Comparison of ENCODE assay signal across 10 cellular contexts in the genomic region with DNA sequence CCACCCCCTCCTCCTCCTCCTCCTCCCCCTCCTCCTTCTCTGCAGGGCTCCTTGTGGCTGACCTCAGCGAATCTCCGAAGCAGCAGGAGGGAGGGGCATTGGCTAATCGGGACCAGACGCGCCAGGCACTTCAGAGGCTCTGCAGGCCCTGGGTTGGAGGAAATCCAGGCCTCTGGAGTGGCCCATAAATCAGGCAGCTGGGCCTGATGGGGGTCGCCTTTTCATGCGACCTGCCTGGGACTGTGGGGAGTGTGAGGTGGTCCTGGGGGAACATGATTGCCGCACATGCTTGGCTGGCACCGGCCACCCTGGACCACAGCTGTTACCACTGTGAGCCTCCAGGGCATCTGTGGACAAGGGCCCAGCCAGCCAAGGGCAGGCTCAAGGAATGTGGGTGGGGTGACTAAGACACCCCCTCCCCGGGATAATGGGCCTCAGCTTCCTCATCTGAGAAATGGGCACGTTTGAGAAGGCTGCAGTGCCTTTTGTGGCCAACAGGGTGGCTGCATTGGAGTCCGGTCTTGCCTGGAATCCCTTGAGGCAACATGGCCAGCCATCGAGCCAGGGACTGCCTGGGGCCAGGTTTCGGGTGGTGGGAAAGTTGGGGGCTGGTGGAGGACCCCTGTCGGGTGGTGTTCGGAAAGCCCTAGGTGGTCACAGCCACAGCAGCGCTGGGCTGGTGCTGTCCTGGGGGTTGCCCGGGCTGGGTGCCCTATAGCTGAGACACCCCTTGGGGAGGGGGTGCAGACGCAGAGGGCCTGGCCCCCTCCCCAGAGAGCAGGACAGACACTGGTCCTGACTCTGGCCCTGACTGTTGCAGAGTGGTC. TPM values are rescaled to one million over a fixed set of nuclear protein-coding genes. Genes with fewer than 3 reads are reported as not detected.
A peak's percentile ranks its signal among the peaks of the same experiment; 100 is the strongest.
DNase-seq lines count a peak whose midpoint lies in the region; ATAC-seq and TF ChIP-seq lines count a peak whose summit lies in the region.
"Had no signal": no experiment of that assay in that cellular context is flagged by ENCODE, and none has a peak within 500 bp of the region (broad histone marks: within the 10 kb centered on the region; RNA-seq: fewer than 3 reads in every experiment).

No MANE protein-coding gene starts in this region.

- intact Hi-C loops in esophagus squamous epithelium (cut with DNase I) = no loop called here

- 70% methylated on average over 2 of the region's 19 CpGs; no CpG with 5 or more reads in 1 of the 2 donors for WGBS in esophagus squamous epithelium, 2 donors

- no peak for ATAC-seq in HG03175 (IDR thresholded peaks at IDR 0.05; ENCODE audit: unreplicated experiment)
- ATAC-seq: gastrocnemius medialis had no signal

- H3K9me3 ChIP-seq in WERI-Rb-1 (ENCODE audit: severe bottlenecking) = no peaks in the 10 kb centered on the region
- H3K9me3 ChIP-seq in esophagus squamous epithelium = no peaks in the 10 kb centered on the region
- H3K9me3 ChIP-seq: gastrocnemius medialis had no signal

- DNase-seq in AG09319 (ENCODE audit: extremely low read depth, low read depth) (peak; percentile 23), HFF-Myc (ENCODE audit: extremely low read depth, low read depth) (peak; percentile 88), WERI-Rb-1 (peak; percentile 94), iPS-NIHi11 (ENCODE audit: low spot score) (peak; percentile 87), esophagus squamous epithelium (lab: John Stamatoyannopoulos, UW) (no peak), DMS153 (lab: John Stamatoyannopoulos, UW) (no peak), GM10266 (ENCODE audit: extremely low spot score) (no peak)
- DNase-seq: activated CD4-positive, CD25-positive, alpha-beta regulatory T cell treated with anti-CD3 and anti-CD28 coated beads, Interleukin-2, amount 50 U/mL, for 72 hours; gastrocnemius medialis had no signal

- H3K4me3 ChIP-seq in HFF-Myc (replicated peaks; ENCODE audit: low read depth, low read length) = no peak overlapping the region
- H3K4me3 ChIP-seq in WERI-Rb-1 (ENCODE audit: low read depth, low read length) = no peak overlapping the region
- no peak overlapping the region for H3K4me3 ChIP-seq in esophagus squamous epithelium
- H3K4me3 ChIP-seq: gastrocnemius medialis had no signal

- H3K36me3 ChIP-seq in WERI-Rb-1 (peaks cover 21% of the 10 kb centered on the region), esophagus squamous epithelium (no peaks in the 10 kb centered on the region)
- H3K36me3 ChIP-seq: gastrocnemius medialis had no signal

- H3K27me3 ChIP-seq in WERI-Rb-1 (ENCODE audit: insufficient read depth, low read depth, severe bottlenecking) (no peaks in the 10 kb centered on the region), esophagus squamous epithelium (peaks cover 0 to 12% (median 0%) of the 10 kb centered on the region in 4 donors)

- no peak for TF ChIP-seq POLR2A in esophagus squamous epithelium (IDR thresholded peaks at IDR 0.05)

- H3K4me1 ChIP-seq in esophagus squamous epithelium = peaks cover 4 to 55% (median 14%) of the 10 kb centered on the region in 3 donors
- H3K4me1 ChIP-seq: gastrocnemius medialis had no signal

- TF ChIP-seq CTCF in AG09319 (IDR thresholded peaks at IDR 0.05; ENCODE audit: low read depth, low read length) (peak; percentile 8), HFF-Myc (IDR thresholded peaks at IDR 0.05; ENCODE audit: low read depth, low read length, missing control alignments) (peak; percentile 53), WERI-Rb-1 (IDR thresholded peaks at IDR 0.05; ENCODE audit: low read depth, low read length) (peak; percentile 62), esophagus squamous epithelium (IDR thresholded peaks at IDR 0.05) (no peak), GM10266 (IDR thresholded peaks at IDR 0.05; ENCODE audit: control insufficient read depth, insufficient read depth, low read depth, missing control alignments) (no peak)

- H3K27ac ChIP-seq in WERI-Rb-1 (peak overlapping the region; percentile 74), esophagus squamous epithelium (peak overlapping the region in 1 of 4 donors; percentile 39)
- H3K27ac ChIP-seq: gastrocnemius medialis had no signal

RNA-seq across cellular contexts. Expression of a gene that starts 12.0 kb away (rescaled TPM):
- total RNA-seq in esophagus squamous epithelium = 1 to 10 TPM in 2 of 4 donors, under 1 TPM in 2; 0.80 to 2.7 (median 0.96) TPM

Comparison
In these comparisons a context has a peak if more than half of its experiments do, and no peak if none do; other contexts are left out.
1. DNase-seq: peak in AG09319 (single experiment), HFF-Myc (single experiment), WERI-Rb-1 (single experiment) and iPS-NIHi11 (single experiment); none in esophagus squamous epithelium (single experiment), DMS153 (single experiment) and GM10266 (single experiment).
2. CTCF ChIP-seq: peak in AG09319 (single experiment), HFF-Myc (single experiment) and WERI-Rb-1 (single experiment); none in esophagus squamous epithelium (0 of 6) and GM10266 (single experiment).